Comparison of ENCODE assay signal across 16 cellular contexts in the genomic region with DNA sequence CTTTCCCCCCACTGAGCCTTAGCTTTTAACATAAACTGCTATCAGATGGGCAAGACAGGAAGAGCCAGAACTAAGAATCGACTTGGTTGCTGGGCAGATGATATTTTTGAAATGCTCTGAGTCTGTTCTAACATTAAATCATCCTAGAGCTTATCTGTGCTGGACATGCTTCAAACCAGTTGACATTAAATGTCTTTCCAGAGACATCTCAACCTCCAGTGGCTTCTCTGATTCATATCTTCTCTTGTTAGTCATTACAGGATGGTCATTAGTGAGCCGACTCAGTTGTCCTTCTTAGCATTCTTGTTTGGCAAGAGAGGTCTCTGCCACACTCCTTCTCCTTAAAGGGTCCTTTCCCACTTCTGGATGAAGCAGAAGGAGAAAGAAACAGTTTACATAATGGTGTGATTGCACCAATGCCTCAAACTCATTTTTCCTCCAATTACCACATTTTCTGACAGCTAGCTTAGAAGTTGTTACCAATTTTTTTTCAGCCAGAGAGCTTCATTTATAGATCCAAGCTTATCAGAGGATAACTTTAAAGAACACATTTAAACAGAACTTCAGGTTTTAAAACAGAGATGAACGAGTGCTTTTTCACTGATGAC. TPM values are rescaled to one million over a fixed set of nuclear protein-coding genes. Genes with fewer than 3 reads are reported as not detected.
A peak's percentile ranks its signal among the peaks of the same experiment; 100 is the strongest.
DNase-seq lines count a peak whose midpoint lies in the region; ATAC-seq and TF ChIP-seq lines count a peak whose summit lies in the region.
"Had no signal": no experiment of that assay in that cellular context is flagged by ENCODE, and none has a peak within 500 bp of the region (broad histone marks: within the 10 kb centered on the region; RNA-seq: fewer than 3 reads in every experiment).

No MANE protein-coding gene starts in this region.

- TF ChIP-seq CTCF in dorsolateral prefrontal cortex (IDR thresholded peaks at IDR 0.05 in 54 of 56, conservative IDR thresholded peaks at IDR 0.05 in 2 of 56; ENCODE audit: low read depth in 1 of 56, partially characterized antibody in 56 of 56), result no peak

- H3K27me3 ChIP-seq in dorsolateral prefrontal cortex, result no peaks in the 10 kb centered on the region

- in situ Hi-C loops in G401 (cut with HindIII; ENCODE audit: low sequenced_read_pairs), result no loop called here

- H3K27ac ChIP-seq in dorsolateral prefrontal cortex, result peak overlapping the region in 31 of 59 donors; percentile 4 to 68 (median 43)

- DNase-seq in SK-N-DZ (ENCODE audit: low spot score) (peak; percentile 60), dorsolateral prefrontal cortex (no peak), superior temporal gyrus (ENCODE audit: extremely low spot score) (peak; percentile 53), NCI-H1048 (lab: John Stamatoyannopoulos, UW) (no peak), G401 (ENCODE audit: low spot score) (no peak)
- DNase-seq: C1 segment of cervical spinal cord; Calu3; CD4-positive, alpha-beta memory T cell; COR-L47; DMS53; DMS79 treated with DMSO at 0.1 percent for 48 hours; GOT3; HFFc6 had no signal

- H3K4me3 ChIP-seq in dorsolateral prefrontal cortex, result no peak overlapping the region
- H3K4me3 ChIP-seq: HAP-1 had no signal

- ATAC-seq in SK-N-SH treated with all-trans-retinoic acid at 6 μM for 48 hours (no peak), HG02884 (IDR thresholded peaks at IDR 0.05; ENCODE audit: unreplicated experiment) (no peak)

- intact Hi-C loops in dorsolateral prefrontal cortex (cut with DNase I), result no loop called here

TF ChIP-seq in SK-N-SH treated with all-trans-retinoic acid at 6 μM for 48 hours, 23 proteins besides CTCF, POLR2A, EP300 and RAD21:
- peak; percentile 29; the same call in 1 of the 2 replicates for TF ChIP-seq ISL1 (CRISPR knock-in tag; IDR thresholded peaks at IDR 0.05)
- TF ChIP-seq ZNF70 (CRISPR knock-in tag; IDR thresholded peaks at IDR 0.05), result no peak
TF ChIP-seq in SK-N-SH treated with all-trans-retinoic acid at 6 μM for 48 hours: peak in this region for 1.

RNA-seq across cellular contexts. Expression of a gene that starts 21.7 kb away (rescaled TPM):
- 16.0 and 18.5 TPM in 2 replicates for polyA plus RNA-seq in SK-N-DZ (2014; cell fraction: cytosol; rRNA removed)
- 29.7 and 45.9 TPM in 2 replicates for polyA plus RNA-seq in SK-N-DZ (2014; cell fraction: nucleus; rRNA removed)
- total RNA-seq in dorsolateral prefrontal cortex, result 100 to 1,000 TPM in 117 of 120 experiments, 10 to 100 TPM in 3; 64.5 to 365 (median 234) TPM
- 0.86 TPM in 1 of 2 replicates, not detected in the other for total RNA-seq in G401 (2014; rRNA removed; shearing (Covaris generic))
- total RNA-seq: Calu3; CD4-positive, alpha-beta memory T cell had no signal

Comparison
In these comparisons a context has a peak if more than half of its experiments do, and no peak if none do; other contexts are left out.
1. DNase-seq: peak in SK-N-DZ (single experiment) and superior temporal gyrus (single experiment); none in dorsolateral prefrontal cortex (0 of 10), NCI-H1048 (single experiment) and G401 (single experiment).
2. RNA of a gene that starts 21.7 kb away (total RNA-seq): 64.5 to 365 TPM in dorsolateral prefrontal cortex; 0.86 TPM in G401; every median in the first group is over 10 times any median in the second.